23 cellular contexts compared by ENCODE assay signal in the genomic region with DNA sequence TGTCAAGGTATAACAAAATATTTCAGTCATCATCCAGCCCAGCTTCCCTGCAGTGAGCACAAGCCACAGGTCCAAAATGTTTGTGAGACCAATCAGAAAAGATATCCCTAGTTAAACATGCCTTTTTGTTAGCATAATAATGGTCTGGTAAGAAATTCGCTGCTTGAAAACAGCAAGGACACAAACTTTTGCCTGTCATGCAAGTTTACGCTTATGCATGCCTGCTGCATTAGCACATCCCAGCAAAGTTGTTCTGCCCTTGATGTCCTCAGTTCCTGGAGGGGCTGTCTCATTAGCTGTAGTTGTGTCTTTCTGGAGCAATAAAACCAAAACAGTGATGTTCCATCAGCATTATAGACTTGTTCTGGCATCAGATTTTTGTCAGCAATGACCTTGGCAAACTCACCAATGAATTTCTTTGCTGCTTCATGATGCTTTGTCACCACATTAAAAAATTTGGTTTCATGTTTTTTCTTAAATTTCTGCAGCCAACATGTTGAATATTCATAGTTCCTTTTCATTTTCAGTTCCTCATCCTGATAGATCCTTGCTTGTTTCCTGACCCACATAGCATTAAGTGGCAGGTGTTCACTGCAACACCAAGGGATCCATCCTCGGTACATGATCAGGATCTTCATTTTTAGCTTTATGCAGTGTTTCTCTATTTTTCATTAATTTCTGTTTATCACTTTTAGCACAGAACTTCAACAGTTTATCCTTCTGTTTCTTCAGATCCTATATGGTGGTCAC.
DNase-seq lines count a peak whose midpoint lies in the region; ATAC-seq and TF ChIP-seq lines count a peak whose summit lies in the region.
"Had no signal": no experiment of that assay in that cellular context is flagged by ENCODE, and none has a peak within 500 bp of the region (broad histone marks: within the 10 kb centered on the region; RNA-seq: fewer than 3 reads in every experiment).

No MANE protein-coding gene starts in this region.

- no peak for TF ChIP-seq CTCF in CD8-positive, alpha-beta T cell (IDR thresholded peaks at IDR 0.05)
- TF ChIP-seq CTCF in activated B cell treated with CpG ODN at 0.5 μM for 24 hours (IDR thresholded peaks at IDR 0.05) (no peak), thyroid gland (IDR thresholded peaks at IDR 0.05) (no peak)

- WGBS in aorta, 2 donors, result 83 to 85% methylated on average over 3 of the region's 3 CpGs
- 92 to 95% methylated on average over 3 of the region's 3 CpGs for WGBS in thyroid gland, 2 donors

- no peaks in the 10 kb centered on the region for H3K27me3 ChIP-seq in CD8-positive, alpha-beta T cell (ENCODE audit: insufficient read depth, low read length)
- no peaks in the 10 kb centered on the region for H3K27me3 ChIP-seq in H7 (ENCODE audit: control insufficient read depth, insufficient read depth, low read length)
- no peaks in the 10 kb centered on the region for H3K27me3 ChIP-seq in aorta (ENCODE audit: control insufficient read depth in 1 of 2, insufficient read depth in 2 of 2, low read length in 1 of 2)
- no peaks in the 10 kb centered on the region for H3K27me3 ChIP-seq in thyroid gland
- H3K27me3 ChIP-seq: BE2C, SJSA1, testis had no signal

- H3K4me3 Mint-ChIP-seq in CD8-positive, alpha-beta T cell, result no peak overlapping the region
- peak overlapping the region; percentile 29 for H3K4me3 Mint-ChIP-seq in activated B cell treated with CpG ODN at 0.5 μM for 24 hours

- H3K27me3 Mint-ChIP-seq in CD8-positive, alpha-beta T cell (ENCODE audit: low read depth), result no peaks in the 10 kb centered on the region
- no peaks in the 10 kb centered on the region for H3K27me3 Mint-ChIP-seq in activated B cell treated with CpG ODN at 0.5 μM for 24 hours

- H3K27ac ChIP-seq in CD8-positive, alpha-beta T cell (ENCODE audit: low read depth, low read length), result no peak overlapping the region
- H3K27ac ChIP-seq in aorta (ENCODE audit: low read depth in 1 of 2, low read length in 2 of 2) (no peak overlapping the region), thyroid gland (no peak overlapping the region)
- H3K27ac ChIP-seq: SJSA1, testis had no signal

- H3K9me3 ChIP-seq in CD8-positive, alpha-beta T cell (ENCODE audit: low read length), result no peaks in the 10 kb centered on the region
- no peaks in the 10 kb centered on the region for H3K9me3 ChIP-seq in aorta (ENCODE audit: control insufficient read depth, low read length)
- H3K9me3 ChIP-seq in thyroid gland, result no peaks in the 10 kb centered on the region
- H3K9me3 ChIP-seq: BE2C, testis had no signal

- H3K9me3 Mint-ChIP-seq in CD8-positive, alpha-beta T cell, result no peaks in the 10 kb centered on the region
- H3K9me3 Mint-ChIP-seq in activated B cell treated with CpG ODN at 0.5 μM for 24 hours, result no peaks in the 10 kb centered on the region

- H3K36me3 ChIP-seq in CD8-positive, alpha-beta T cell (ENCODE audit: insufficient read depth, low read length), result no peaks in the 10 kb centered on the region
- peaks cover 3% of the 10 kb centered on the region; the same call in 1 of the 2 replicates for H3K36me3 ChIP-seq in H7 (replicated peaks; ENCODE audit: control insufficient read depth, insufficient read depth, low read length)
- no peaks in the 10 kb centered on the region for H3K36me3 ChIP-seq in aorta (ENCODE audit: control insufficient read depth in 1 of 2, insufficient read depth in 2 of 2, low read length in 1 of 2)
- peaks cover 0 to 5% of the 10 kb centered on the region in 2 donors for H3K36me3 ChIP-seq in thyroid gland
- H3K36me3 ChIP-seq: BE2C had no signal

- peaks cover 42% of the 10 kb centered on the region for H3K36me3 Mint-ChIP-seq in CD8-positive, alpha-beta T cell
- H3K36me3 Mint-ChIP-seq in activated B cell treated with CpG ODN at 0.5 μM for 24 hours (ENCODE audit: low read depth), result peaks cover 15% of the 10 kb centered on the region

- H3K27ac Mint-ChIP-seq in CD8-positive, alpha-beta T cell, result peak overlapping the region; percentile 98
- H3K27ac Mint-ChIP-seq in activated B cell treated with CpG ODN at 0.5 μM for 24 hours, result peak overlapping the region; percentile 74

- CTCF ChIA-PET in CD8-positive, alpha-beta T cell (lab: Charles Lee), result interaction anchor here (0.5 to 6.8 kb wide), 7 partner anchors 8 to 202 kb away, joined by 3 to 50 read pairs (median 4); no protein-coding TSS in a partner anchor
- CTCF ChIA-PET in activated B cell treated with CpG ODN at 0.5 μM for 24 hours (lab: Charles Lee), result interaction anchor here (1.3 to 12.6 kb wide), 3 partner anchors 9 to 58 kb away, joined by 3 to 203 read pairs (median 4); no protein-coding TSS in a partner anchor

- peak in 2 of 7 experiments; percentile 2 to 15 for DNase-seq in CD8-positive, alpha-beta T cell
- peak; percentile 74 for DNase-seq in H7
- DNase-seq in activated B cell treated with CpG ODN at 0.5 μM for 24 hours, result no peak
- DNase-seq in islet precursor cell, result peak; percentile 32
- DNase-seq in aorta, result no peak
- DNase-seq in thyroid gland, result no peak
- no peak for DNase-seq in DMS53 treated with DMSO at 0.1 percent for 48 hours (lab: John Stamatoyannopoulos, UW; ENCODE audit: unreplicated experiment)
- DNase-seq: activated CD4-positive, alpha-beta T cell treated with anti-CD3 and anti-CD28 coated beads for 1 hour; activated CD8-positive, alpha-beta memory T cell treated with anti-CD3 and anti-CD28 coated beads, Interleukin-2, amount 50 U/mL, for 4 hours; activated gamma-delta T cell treated with Interleukin-2 at 50 U/mL for 16 hours; BE2C; cerebellar nuclear complex; DMS79; effector memory CD4-positive, alpha-beta T cell; glutamatergic neuron; Kasumi-1; NCI-H1417 treated with DMSO at 0.1 percent for 48 hours; NCI-H69; PC-3; T-helper 9 cell; testis had no signal

- POLR2A ChIA-PET in CD8-positive, alpha-beta T cell (lab: Charles Lee), result interaction anchor here (0.6 to 7.1 kb wide), 4 partner anchors 18 to 110 kb away, joined by 3 to 51 read pairs (median 4); no protein-coding TSS in a partner anchor
- POLR2A ChIA-PET in activated B cell treated with CpG ODN at 0.5 μM for 24 hours (lab: Charles Lee), result interaction anchor here (1.2 to 1.5 kb wide), 3 partner anchors 41 to 109 kb away, joined by 3 to 4 read pairs (median 3); no protein-coding TSS in a partner anchor

- ATAC-seq in CD8-positive, alpha-beta T cell, result no peak
- ATAC-seq in activated B cell treated with CpG ODN at 0.5 μM for 24 hours (ENCODE audit: low read depth), result no peak
- no peak for ATAC-seq in aorta (ENCODE audit: low FRiP score)
- ATAC-seq: HCT116, PC-3 had no signal

- intact Hi-C loops in CD8-positive, alpha-beta T cell (cut with DNase I, micrococcal nuclease), result no loop called here
- intact Hi-C loops in activated B cell treated with CpG ODN at 0.5 μM for 24 hours (cut with micrococcal nuclease), result loop anchor here (10.0 kb wide), 1 partner anchor 1296 kb away; a partner anchor contains a TSS
- intact Hi-C loops in aorta (cut with DNase I), result no loop called here
- intact Hi-C loops in thyroid gland (cut with DNase I), result no loop called here

- peaks cover 94% of the 10 kb centered on the region for H3K4me1 Mint-ChIP-seq in CD8-positive, alpha-beta T cell (ENCODE audit: low read depth)
- H3K4me1 Mint-ChIP-seq in activated B cell treated with CpG ODN at 0.5 μM for 24 hours, result peaks cover 96% of the 10 kb centered on the region

- H3K4me3 ChIP-seq in CD8-positive, alpha-beta T cell (ENCODE audit: low read depth, low read length), result no peak overlapping the region
- H3K4me3 ChIP-seq in H7 (ENCODE audit: insufficient read depth, low read depth, low read length), result no peak overlapping the region
- no peak overlapping the region for H3K4me3 ChIP-seq in aorta (ENCODE audit: low read length in 2 of 2)
- H3K4me3 ChIP-seq in thyroid gland (replicated peaks in 1 of 3), result no peak overlapping the region
- H3K4me3 ChIP-seq: SJSA1, testis had no signal

- peaks cover 78% of the 10 kb centered on the region for H3K4me1 ChIP-seq in CD8-positive, alpha-beta T cell (ENCODE audit: insufficient read depth, low read length)
- H3K4me1 ChIP-seq in aorta (ENCODE audit: control insufficient read depth in 1 of 2, insufficient read depth in 2 of 2, low read length in 2 of 2) (no peaks in the 10 kb centered on the region), thyroid gland (peaks cover 0 to 17% of the 10 kb centered on the region in 2 donors)
- H3K4me1 ChIP-seq: BE2C, SJSA1 had no signal

- no peak for TF ChIP-seq POLR2A in thyroid gland (IDR thresholded peaks at IDR 0.05)

Comparison
In these comparisons a context has a peak if more than half of its experiments do, and no peak if none do; other contexts are left out.
1. DNase-seq: peak in H7 (single experiment) and islet precursor cell (single experiment); none in activated B cell treated with CpG ODN at 0.5 μM for 24 hours (single experiment), aorta (0 of 2), thyroid gland (0 of 2) and DMS53 treated with DMSO at 0.1 percent for 48 hours (single experiment).